8 cellular contexts compared by ENCODE assay signal in the genomic region with DNA sequence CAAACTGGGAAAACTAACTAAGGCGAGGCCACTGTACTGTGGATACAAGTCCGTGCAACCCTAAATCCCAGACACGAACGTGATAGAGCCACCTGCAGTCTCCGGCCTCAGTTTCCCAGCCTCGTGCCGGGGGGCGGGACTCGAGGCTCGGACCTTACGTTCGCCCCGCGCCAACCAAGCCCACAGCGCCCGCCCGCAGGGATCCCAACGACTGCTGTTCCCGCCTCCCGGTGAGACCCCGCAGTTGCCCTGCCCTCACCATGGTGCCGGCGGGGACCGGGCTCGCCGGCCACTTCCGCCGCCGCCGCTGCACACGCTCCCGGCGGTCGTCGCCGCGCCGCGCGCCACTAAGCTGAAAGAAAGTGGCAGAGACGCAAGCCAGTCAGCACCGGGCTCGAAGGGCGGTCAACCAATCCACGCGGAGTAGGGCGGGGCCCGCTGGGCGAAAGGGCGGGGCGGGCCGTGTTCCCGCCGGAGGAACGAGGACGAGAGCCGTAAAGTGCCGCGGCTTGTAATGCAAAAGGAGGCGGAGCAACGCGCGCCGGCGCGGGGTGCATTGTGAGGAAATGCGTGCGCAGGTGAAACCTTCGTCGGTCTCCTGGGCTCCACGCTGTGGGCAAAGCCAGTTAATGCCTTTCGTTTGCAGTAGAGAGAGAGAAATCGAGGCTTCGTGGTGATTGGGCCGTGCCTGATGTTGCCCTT. TPM values are rescaled to one million over a fixed set of nuclear protein-coding genes. Genes with fewer than 3 reads are reported as not detected.
DNase-seq lines count a peak whose midpoint lies in the region; ATAC-seq, FAIRE-seq and TF ChIP-seq lines count a peak whose summit lies in the region.

Gene LSM4 (minus strand): TSS at position 318 of the 702 bp plus-strand sequence. CDS start 56 bp downstream, at position 262.

- DNase-seq in GM12892 (ENCODE audit: insufficient read length) (peak; percentile 98), NCI-H1436 treated with DMSO at 0.1 percent for 48 hours (lab: John Stamatoyannopoulos, UW) (peak; percentile 90), T-cell (peak; percentile 99 to 100 (median 99)), cardiac septum (ENCODE audit: low spot score) (peak; percentile 99), pons (ENCODE audit: low spot score) (peak; percentile 94), type B pancreatic cell (ENCODE audit: extremely low spot score, unreplicated experiment) (peak; percentile 99)

- H3K27ac Mint-ChIP-seq in T-cell: peak within 1 kb of the TSS; percentile 96 to 98
- peak within 1 kb of the TSS; percentile 96 for H3K27ac Mint-ChIP-seq in type B pancreatic cell

- no peaks in the 10 kb centered on the region for H3K36me3 Mint-ChIP-seq in T-cell
- peaks cover 5% of the 10 kb centered on the region for H3K36me3 Mint-ChIP-seq in type B pancreatic cell

- peak; percentile 88; the same call in 1 of the 2 replicates for TF ChIP-seq POLR2A in GM12892 (IDR thresholded peaks at IDR 0.05; ENCODE audit: low read depth, low read length)

- CTCF ChIA-PET in T-cell (lab: Charles Lee): interaction anchor here in 1 of 2 donors (0.7 to 2.8 kb wide), 6 partner anchors 18 to 89 kb away, joined by 3 to 34 read pairs (median 8); partner anchors contain the start of gene JUND

- FAIRE-seq in GM12892 (lab: Jason Lieb, UNC): peak; percentile 99

- TF ChIP-seq CTCF in type B pancreatic cell (conservative IDR thresholded peaks at IDR 0.05): peak; percentile 48

- ATAC-seq in HG02852 (IDR thresholded peaks at IDR 0.05; ENCODE audit: unreplicated experiment) (peak; percentile 90), T-cell (replicated peaks in 1 of 4) (peak; percentile 92 to 95 (median 94))

- H3K9me3 Mint-ChIP-seq in T-cell (no peaks in the 10 kb centered on the region), type B pancreatic cell (no peaks in the 10 kb centered on the region)

- H3K27me3 Mint-ChIP-seq in T-cell (no peaks in the 10 kb centered on the region), type B pancreatic cell (no peaks in the 10 kb centered on the region)

- H3K27ac ChIP-seq in adipose tissue (ENCODE audit: low read depth, low read length): peak within 1 kb of the TSS; percentile 84

- H3K4me3 Mint-ChIP-seq in T-cell (peak within 1 kb of the TSS; percentile 80 to 86 (median 82)), type B pancreatic cell (peak within 1 kb of the TSS; percentile 88)

- POLR2A ChIA-PET in T-cell (lab: Charles Lee): interaction anchor here (0.6 to 3.0 kb wide), 6 partner anchors 14 to 47 kb away, joined by 3 to 67 read pairs (median 3); partner anchors contain the start of gene JUND (in 2 of the 2)

- WGBS in adipose tissue, 3 donors: 0% methylated on average over 75 of the region's 75 CpGs

- peaks cover 52 to 55% (median 54%) of the 10 kb centered on the region in 3 donors for H3K4me1 Mint-ChIP-seq in T-cell
- peaks cover 33% of the 10 kb centered on the region for H3K4me1 Mint-ChIP-seq in type B pancreatic cell (ENCODE audit: unreplicated experiment)

- intact Hi-C loops in cardiac septum (cut with DNase I): loop anchor here (1.0 to 10.0 kb wide), 4 partner anchors 16 to 208 kb away; partner anchors contain the start of gene RAB3A

RNA-seq across cellular contexts. Expression of gene LSM4, which starts in this region (rescaled TPM):
- 105 TPM for polyA plus RNA-seq in GM12892 (2012; ENCODE audit: missing spikeins)
- total RNA-seq in T-cell (10 to 100 TPM; 58.5 to 82.7 (median 69.1) TPM), cardiac septum (83.8 TPM), type B pancreatic cell (ENCODE audit: low replicate concordance) (196 and 223 TPM in 2 replicates)
- polyA plus RNA-seq in adipose tissue: 100 to 1,000 TPM in 2 of 3 donors, 10 to 100 TPM in 1; 46.3 to 118 (median 100) TPM

Comparison
In these comparisons a context has a peak if more than half of its experiments do, and no peak if none do; other contexts are left out.
1. Peak in every context shown above with its lines: DNase-seq, ATAC-seq and H3K27ac ChIP-seq.